Comparison of ENCODE assay signal across 1 cellular context in genomic region chr9:109793921-109794320, GRCh38.
TF ChIP-seq lines count a peak whose summit lies in the region.

No MANE protein-coding gene starts in this region.

TF ChIP-seq in SK-N-SH treated with all-trans-retinoic acid at 6 μM for 48 hours, 23 proteins besides CTCF, POLR2A, EP300 and RAD21 (continued from another document):
- TF ChIP-seq TSHZ2 (CRISPR knock-in tag; IDR thresholded peaks at IDR 0.05) (no peak), BACH2 (CRISPR knock-in tag; IDR thresholded peaks at IDR 0.05; ENCODE audit: borderline replicate concordance) (no peak), RARB (CRISPR knock-in tag; IDR thresholded peaks at IDR 0.05) (no peak), TCF4 (CRISPR knock-in tag; IDR thresholded peaks at IDR 0.05; ENCODE audit: borderline replicate concordance) (no peak)
TF ChIP-seq in SK-N-SH treated with all-trans-retinoic acid at 6 μM for 48 hours: peak in this region for 0.
